ENCODE assay signal across 23 cellular contexts in genomic region chr20:2978519-2978918, GRCh38.
A peak's percentile ranks its signal among the peaks of the same experiment; 100 is the strongest.
DNase-seq lines count a peak whose midpoint lies in the region; ATAC-seq, FAIRE-seq and TF ChIP-seq lines count a peak whose summit lies in the region.
"Had no signal": no experiment of that assay in that cellular context is flagged by ENCODE, and none has a peak within 500 bp of the region (broad histone marks: within the 10 kb centered on the region; RNA-seq: fewer than 3 reads in every experiment).

No MANE protein-coding gene starts in this region.

- BruUV-seq in GM12878 (replicated peaks; lab: Mats Ljungman, UMichigan): no TSS peak

- no peak for DNase-seq in activated CD4-positive, alpha-beta T cell treated with anti-CD3 and anti-CD28 coated beads for 36 hours
- DNase-seq in activated CD4-positive, alpha-beta T cell treated with anti-CD3 and anti-CD28 coated beads for 1 hour: no peak
- no peak for DNase-seq in activated naive CD4-positive, alpha-beta T cell treated with anti-CD3 and anti-CD28 coated beads, Interleukin-2, amount 50 U/mL, for 72 hours (ENCODE audit: low spot score in 2 of 2)
- no peak for DNase-seq in activated naive CD4-positive, alpha-beta T cell treated with anti-CD3 and anti-CD28 coated beads for 36 hours
- DNase-seq in MM.1S: peak; percentile 75
- DNase-seq in GM12878 (ENCODE audit: low read depth, low spot score): no peak
- DNase-seq in iPS-NIHi11 (ENCODE audit: low spot score): no peak
- no peak for DNase-seq in SW 1271 (lab: John Stamatoyannopoulos, UW)
- DNase-seq: ACHN; C1 segment of cervical spinal cord; Calu3; CD8-positive, alpha-beta memory T cell; DMS153; IMR-90; NCI-H1694; NCI-H2081; NCI-H2171 treated with DMSO at 0.1 percent for 48 hours; NCI-H526; Right ventricle myocardium superior had no signal

- H3K4me2 ChIP-seq in MM.1S (ENCODE audit: low read depth, low read length) (peak overlapping the region; percentile 73), GM12878 (ENCODE audit: control insufficient read depth, insufficient read depth) (no peak overlapping the region)

- no peak for FAIRE-seq in GM12878 (lab: Jason Lieb, UNC)
- FAIRE-seq: G401.6, H1 had no signal

- CTCF ChIA-PET in activated CD4-positive, alpha-beta T cell treated with anti-CD3 and anti-CD28 coated beads for 36 hours (lab: Charles Lee): no interaction called here
- CTCF ChIA-PET in activated naive CD4-positive, alpha-beta T cell treated with anti-CD3 and anti-CD28 coated beads for 36 hours (lab: Charles Lee): no interaction called here
- CTCF ChIA-PET in GM12878 (lab: Yijun Ruan, JAX): no interaction called here

- H3K27me3 ChIP-seq in MM.1S (replicated peaks; ENCODE audit: insufficient read depth, low read length) (no peaks in the 10 kb centered on the region), GM12878 (replicated peaks in 1 of 2; ENCODE audit: control insufficient read depth in 2 of 2, insufficient read depth in 2 of 2, low read length in 1 of 2) (no peaks in the 10 kb centered on the region)

- H3K27ac ChIP-seq in MM.1S (ENCODE audit: low read length) (peak overlapping the region; percentile 27; the same call in 1 of the 2 replicates), GM12878 (ENCODE audit: control insufficient read depth, insufficient read depth) (peak overlapping the region; percentile 11; the same call in 1 of the 2 replicates)
- H3K27ac ChIP-seq: 22Rv1 had no signal

- in situ Hi-C loops in GM12878 (cut with MboI): no loop called here

- H3K9me2 ChIP-seq in MM.1S (replicated peaks; ENCODE audit: insufficient read depth, low read length): no peaks in the 10 kb centered on the region

- RAD21 ChIA-PET in GM12878 (lab: Charles Lee; ENCODE audit: unreplicated experiment): no interaction called here

- H3K9me3 ChIP-seq in MM.1S (replicated peaks; ENCODE audit: insufficient read depth, low read length) (no peaks in the 10 kb centered on the region), GM12878 (replicated peaks; ENCODE audit: control insufficient read depth, insufficient read depth, low read length) (no peaks in the 10 kb centered on the region)

- no peaks in the 10 kb centered on the region for H3K27me3 Mint-ChIP-seq in activated CD4-positive, alpha-beta T cell treated with anti-CD3 and anti-CD28 coated beads for 36 hours
- no peaks in the 10 kb centered on the region for H3K27me3 Mint-ChIP-seq in activated naive CD4-positive, alpha-beta T cell treated with anti-CD3 and anti-CD28 coated beads for 36 hours (ENCODE audit: low read depth)
- H3K27me3 Mint-ChIP-seq: CD8-positive, alpha-beta memory T cell had no signal

- no peak for TF ChIP-seq EP300 in GM12878 (IDR thresholded peaks at IDR 0.05; ENCODE audit: borderline replicate concordance in 1 of 2, control insufficient read depth in 1 of 2, low read depth in 2 of 2, low read length in 2 of 2)

- intact Hi-C loops in activated CD4-positive, alpha-beta T cell treated with anti-CD3 and anti-CD28 coated beads for 36 hours (cut with DNase I, micrococcal nuclease): no loop called here
- intact Hi-C loops in activated naive CD4-positive, alpha-beta T cell treated with anti-CD3 and anti-CD28 coated beads for 36 hours (cut with micrococcal nuclease): no loop called here
- intact Hi-C loops in GM12878 (cut with micrococcal nuclease; ENCODE audit: unreplicated experiment): no loop called here

- H3F3A ChIP-seq in MM.1S (ENCODE audit: insufficient read depth, low read length): peaks cover 9% of the 10 kb centered on the region

- H3K4me1 Mint-ChIP-seq in activated CD4-positive, alpha-beta T cell treated with anti-CD3 and anti-CD28 coated beads for 36 hours: peaks cover 20% of the 10 kb centered on the region
- peaks cover 7% of the 10 kb centered on the region for H3K4me1 Mint-ChIP-seq in activated naive CD4-positive, alpha-beta T cell treated with anti-CD3 and anti-CD28 coated beads for 36 hours (ENCODE audit: low read depth)

- peak overlapping the region; percentile 32 for H3K27ac Mint-ChIP-seq in activated CD4-positive, alpha-beta T cell treated with anti-CD3 and anti-CD28 coated beads for 36 hours
- peak overlapping the region in 1 of 2 donors; percentile 2 for H3K27ac Mint-ChIP-seq in activated naive CD4-positive, alpha-beta T cell treated with anti-CD3 and anti-CD28 coated beads, Interleukin-2, amount 50 U/mL, for 72 hours
- no peak overlapping the region for H3K27ac Mint-ChIP-seq in activated naive CD4-positive, alpha-beta T cell treated with anti-CD3 and anti-CD28 coated beads for 36 hours

- H3K79me2 ChIP-seq in MM.1S (ENCODE audit: low read length) (peaks cover 11% of the 10 kb centered on the region), GM12878 (ENCODE audit: control insufficient read depth, insufficient read depth, low read length) (no peaks in the 10 kb centered on the region; the same call in 1 of the 2 replicates)

- POLR2A ChIA-PET in activated CD4-positive, alpha-beta T cell treated with anti-CD3 and anti-CD28 coated beads for 36 hours (lab: Charles Lee): no interaction called here
- POLR2A ChIA-PET in GM12878 (lab: Charles Lee): no interaction called here

- H3K4me3 Mint-ChIP-seq in activated CD4-positive, alpha-beta T cell treated with anti-CD3 and anti-CD28 coated beads for 36 hours: no peak overlapping the region
- H3K4me3 Mint-ChIP-seq in activated naive CD4-positive, alpha-beta T cell treated with anti-CD3 and anti-CD28 coated beads for 36 hours: no peak overlapping the region
- H3K4me3 Mint-ChIP-seq: CD8-positive, alpha-beta memory T cell had no signal

- H3K36me3 Mint-ChIP-seq in activated CD4-positive, alpha-beta T cell treated with anti-CD3 and anti-CD28 coated beads for 36 hours (ENCODE audit: low read depth): peaks cover 14% of the 10 kb centered on the region
- peaks cover under 1 to 2% of the 10 kb centered on the region in 2 donors for H3K36me3 Mint-ChIP-seq in activated naive CD4-positive, alpha-beta T cell treated with anti-CD3 and anti-CD28 coated beads, Interleukin-2, amount 50 U/mL, for 72 hours
- H3K36me3 Mint-ChIP-seq in activated naive CD4-positive, alpha-beta T cell treated with anti-CD3 and anti-CD28 coated beads for 36 hours (ENCODE audit: low read depth): peaks cover 4% of the 10 kb centered on the region

- 76% methylated on average over 4 of the region's 4 CpGs for WGBS in GM12878 (ENCODE audit: insufficient coverage, insufficient replicate concordance, low lambda C conversion rate, missing lambda C conversion rate)

- no peaks in the 10 kb centered on the region for H3K9me3 Mint-ChIP-seq in activated CD4-positive, alpha-beta T cell treated with anti-CD3 and anti-CD28 coated beads for 36 hours (ENCODE audit: low read depth)
- H3K9me3 Mint-ChIP-seq in activated naive CD4-positive, alpha-beta T cell treated with anti-CD3 and anti-CD28 coated beads, Interleukin-2, amount 50 U/mL, for 72 hours: no peaks in the 10 kb centered on the region
- H3K9me3 Mint-ChIP-seq in activated naive CD4-positive, alpha-beta T cell treated with anti-CD3 and anti-CD28 coated beads for 36 hours: no peaks in the 10 kb centered on the region
- H3K9me3 Mint-ChIP-seq: CD8-positive, alpha-beta memory T cell had no signal

- SMC1A ChIA-PET in GM12878 (lab: Charles Lee; ENCODE audit: uncharacterized antibody, unreplicated experiment): no interaction called here

- TF ChIP-seq POLR2A in GM12878 (IDR thresholded peaks at IDR 0.05; ENCODE audit: low read depth, low read length): no peak

- H2AFZ ChIP-seq in MM.1S (ENCODE audit: low read length) (no peak overlapping the region), GM12878 (ENCODE audit: control insufficient read depth, low read depth, low read length) (no peak overlapping the region)

- no peak for TF ChIP-seq RAD21 in GM12878 (IDR thresholded peaks at IDR 0.05; ENCODE audit: insufficient read depth, low read depth, low read length)

- H4K20me1 ChIP-seq in MM.1S (ENCODE audit: insufficient read depth, low read length) (peaks cover 17% of the 10 kb centered on the region), GM12878 (ENCODE audit: control insufficient read depth, insufficient read depth) (no peaks in the 10 kb centered on the region)

- peak; percentile 63 for ATAC-seq in activated CD4-positive, alpha-beta T cell treated with anti-CD3 and anti-CD28 coated beads for 36 hours
- peak; percentile 30 to 41 for ATAC-seq in activated naive CD4-positive, alpha-beta T cell treated with anti-CD3 and anti-CD28 coated beads, Interleukin-2, amount 50 U/mL, for 72 hours
- ATAC-seq in GM12878: peak; percentile 50
- ATAC-seq: HCT116 had no signal

- no peak for TF ChIP-seq CTCF in MM.1S (IDR thresholded peaks at IDR 0.05; ENCODE audit: low read length)
- no peak for TF ChIP-seq CTCF in GM12878 (IDR thresholded peaks at IDR 0.05 in 2 of 3, conservative IDR thresholded peaks at IDR 0.05 in 1 of 3; ENCODE audit: control insufficient read depth in 2 of 3, extremely low read depth in 1 of 3, insufficient read depth in 1 of 3, low read depth in 3 of 3, low read length in 3 of 3)

- no peaks in the 10 kb centered on the region for H3K36me3 ChIP-seq in MM.1S (replicated peaks; ENCODE audit: insufficient read depth, low read length)
- no peaks in the 10 kb centered on the region for H3K36me3 ChIP-seq in GM12878 (ENCODE audit: control insufficient read depth in 2 of 2, insufficient read depth in 2 of 2, low read length in 1 of 2)

- H3K4me3 ChIP-seq in MM.1S (ENCODE audit: low read length) (no peak overlapping the region; the same call in 1 of the 2 replicates), GM12878 (no peak overlapping the region)

- H3K4me1 ChIP-seq in MM.1S (ENCODE audit: low read length): peaks cover 26% of the 10 kb centered on the region
- peaks cover 11% of the 10 kb centered on the region for H3K4me1 ChIP-seq in GM12878 (ENCODE audit: control insufficient read depth, insufficient read depth, low read length)

- H3K9ac ChIP-seq in MM.1S (ENCODE audit: low read length) (no peak overlapping the region), GM12878 (ENCODE audit: control insufficient read depth, insufficient read depth, low read length) (no peak overlapping the region)

TF ChIP-seq in GM12878, 131 proteins besides CTCF, POLR2A, EP300 and RAD21:
- TF ChIP-seq GATAD2B (conservative IDR thresholded peaks at IDR 0.05; ENCODE audit: low read depth) (no peak), POU2F2 (IDR thresholded peaks at IDR 0.05; ENCODE audit: borderline replicate concordance, low read depth, low read length) (no peak), MYB (IDR thresholded peaks at IDR 0.05; ENCODE audit: borderline replicate concordance, low read depth, low read length) (no peak), NFIC (IDR thresholded peaks at IDR 0.05; ENCODE audit: low read depth, low read length) (no peak), IKZF1 (conservative IDR thresholded peaks at IDR 0.05) (no peak)
